8 cellular contexts compared by ENCODE assay signal in genomic region chr1:229556551-229556950, GRCh38. TPM values are rescaled to one million over a fixed set of nuclear protein-coding genes. Genes with fewer than 3 reads are reported as not detected.
DNase-seq lines count a peak whose midpoint lies in the region; ATAC-seq and TF ChIP-seq lines count a peak whose summit lies in the region.

No MANE protein-coding gene starts in this region.

- no peaks in the 10 kb centered on the region for H3K27me3 ChIP-seq in CD4-positive, CD25-positive, alpha-beta regulatory T cell (ENCODE audit: control insufficient read depth, insufficient read depth, low read length)
- H3K27me3 ChIP-seq in IMR-90 (ENCODE audit: control insufficient read depth, insufficient read depth, low read length) (no peaks in the 10 kb centered on the region), sigmoid colon (no peaks in the 10 kb centered on the region)
- no peaks in the 10 kb centered on the region for H3K27me3 ChIP-seq in naive thymus-derived CD4-positive, alpha-beta T cell (ENCODE audit: control insufficient read depth in 2 of 2, insufficient read depth in 2 of 2, low read length in 2 of 2)

- H4K8ac ChIP-seq in IMR-90 (ENCODE audit: low read depth in 2 of 2, low read length in 2 of 2): no peak overlapping the region

- peak overlapping the region; percentile 56; the same call in 1 of the 2 replicates for H3K14ac ChIP-seq in IMR-90 (replicated peaks; ENCODE audit: low read depth, low read length)

- intact Hi-C loops in IMR-90 (cut with micrococcal nuclease): no loop called here
- intact Hi-C loops in activated T-helper 1 cell treated with anti-CD3 and anti-CD28 coated beads, Interleukin-12 subunit alpha, Interleukin-12 subunit beta, Interleukin-2, Interleukin-4 antibody, amounts not matched to agents 30 ng/mL and 10 ng/mL and 1 ng/mL, durations not matched to agents 14 hours and 24 hours and 36 hours (cut with micrococcal nuclease): loop anchor here (5.0 kb wide), 4 partner anchors 299 to 1086 kb away; partner anchors contain the start of gene COG2
- intact Hi-C loops in naive thymus-derived CD4-positive, alpha-beta T cell (cut with micrococcal nuclease): loop anchor here in 1 of 2 donors (5.0 kb wide), 1 partner anchor 511 kb away; the partner anchor contains the start of gene GALNT2
- intact Hi-C loops in sigmoid colon (cut with DNase I): no loop called here

- no peak for TF ChIP-seq CTCF in IMR-90 (conservative IDR thresholded peaks at IDR 0.05; ENCODE audit: low read depth, low read length)
- no peak for TF ChIP-seq CTCF in sigmoid colon (IDR thresholded peaks at IDR 0.05)

- H3K9me3 ChIP-seq in CD4-positive, CD25-positive, alpha-beta regulatory T cell (ENCODE audit: control insufficient read depth in 2 of 2, low read length in 2 of 2): no peaks in the 10 kb centered on the region
- H3K9me3 ChIP-seq in IMR-90 (ENCODE audit: control insufficient read depth, insufficient read depth, low read length) (no peaks in the 10 kb centered on the region), sigmoid colon (no peaks in the 10 kb centered on the region)
- no peaks in the 10 kb centered on the region for H3K9me3 ChIP-seq in naive thymus-derived CD4-positive, alpha-beta T cell (ENCODE audit: control insufficient read depth in 2 of 3, low read length in 3 of 3)

- H3K27me3 Mint-ChIP-seq in CD4-positive, CD25-positive, alpha-beta regulatory T cell: no peaks in the 10 kb centered on the region
- H3K27me3 Mint-ChIP-seq in activated T-helper 1 cell treated with anti-CD3 and anti-CD28 coated beads, Interleukin-12 subunit alpha, Interleukin-12 subunit beta, Interleukin-2, Interleukin-4 antibody, amounts not matched to agents 30 ng/mL and 10 ng/mL and 1 ng/mL, durations not matched to agents 14 hours and 24 hours and 36 hours (ENCODE audit: insufficient read depth): no peaks in the 10 kb centered on the region
- H3K27me3 Mint-ChIP-seq in naive thymus-derived CD4-positive, alpha-beta T cell: no peaks in the 10 kb centered on the region

- H4K91ac ChIP-seq in IMR-90 (ENCODE audit: insufficient read depth, low read depth, low read length): no peak overlapping the region

- no peaks in the 10 kb centered on the region for H3K9me3 Mint-ChIP-seq in CD4-positive, CD25-positive, alpha-beta regulatory T cell
- no peaks in the 10 kb centered on the region for H3K9me3 Mint-ChIP-seq in activated T-helper 1 cell treated with anti-CD3 and anti-CD28 coated beads, Interleukin-12 subunit alpha, Interleukin-12 subunit beta, Interleukin-2, Interleukin-4 antibody, amounts not matched to agents 30 ng/mL and 10 ng/mL and 1 ng/mL, durations not matched to agents 14 hours and 24 hours and 36 hours
- no peaks in the 10 kb centered on the region for H3K9me3 Mint-ChIP-seq in naive thymus-derived CD4-positive, alpha-beta T cell

- H3K4me1 Mint-ChIP-seq in CD4-positive, CD25-positive, alpha-beta regulatory T cell: peaks cover 15 to 63% (median 40%) of the 10 kb centered on the region in 4 donors
- peaks cover 60% of the 10 kb centered on the region for H3K4me1 Mint-ChIP-seq in activated T-helper 1 cell treated with anti-CD3 and anti-CD28 coated beads, Interleukin-12 subunit alpha, Interleukin-12 subunit beta, Interleukin-2, Interleukin-4 antibody, amounts not matched to agents 30 ng/mL and 10 ng/mL and 1 ng/mL, durations not matched to agents 14 hours and 24 hours and 36 hours (ENCODE audit: low read depth)
- peaks cover 44 to 66% (median 60%) of the 10 kb centered on the region in 7 donors for H3K4me1 Mint-ChIP-seq in naive thymus-derived CD4-positive, alpha-beta T cell

- H2AK5ac ChIP-seq in IMR-90 (ENCODE audit: low read depth, low read length): peak overlapping the region; percentile 77

- no CpG with 5 or more reads among the region's 7 CpGs for WGBS in IMR-90 (ENCODE audit: extremely low coverage in 2 of 2, insufficient read length in 1 of 2), 2 experiments
- WGBS in sigmoid colon, 2 donors: 69 to 81% methylated on average over 7 of the region's 7 CpGs

- no peak overlapping the region for H3K9ac ChIP-seq in IMR-90 (ENCODE audit: low read depth, low read length)

- peaks cover 22 to 47% of the 10 kb centered on the region in 2 experiments for H3K79me1 ChIP-seq in IMR-90 (ENCODE audit: low read depth in 1 of 2, low read length in 2 of 2)

- no peak overlapping the region for H4K5ac ChIP-seq in IMR-90 (ENCODE audit: low read depth, low read length)

- TF ChIP-seq RAD21 in IMR-90 (IDR thresholded peaks at IDR 0.05; ENCODE audit: low read length): no peak

- POLR2A ChIA-PET in IMR-90 (lab: Charles Lee; ENCODE audit: unreplicated experiment): interaction anchor here (0.6 kb wide), 1 partner anchor 1377 kb away, joined by 4 read pairs; no protein-coding TSS in a partner anchor
- POLR2A ChIA-PET in naive thymus-derived CD4-positive, alpha-beta T cell (lab: Charles Lee): interaction anchor here (0.6 to 1.3 kb wide), 3 partner anchors 48 to 542 kb away, joined by 3 to 4 read pairs (median 3); no protein-coding TSS in a partner anchor

- H3K56ac ChIP-seq in IMR-90 (ENCODE audit: extremely low read depth, insufficient read depth, low read length): no peak overlapping the region

- no peak overlapping the region for H2BK20ac ChIP-seq in IMR-90 (ENCODE audit: low read depth, low read length)

- no peak overlapping the region for H3K27ac ChIP-seq in CD4-positive, CD25-positive, alpha-beta regulatory T cell (ENCODE audit: insufficient read depth, low read length, poor library complexity, severe bottlenecking)
- H3K27ac ChIP-seq in IMR-90 (ENCODE audit: insufficient read depth, low read length) (no peak overlapping the region), sigmoid colon (peak overlapping the region in 1 of 4 donors; percentile 92)
- no peak overlapping the region for H3K27ac ChIP-seq in naive thymus-derived CD4-positive, alpha-beta T cell (ENCODE audit: low read depth, low read length)

- peak overlapping the region; percentile 90 to 99 (median 92) for H3K4me3 Mint-ChIP-seq in CD4-positive, CD25-positive, alpha-beta regulatory T cell
- H3K4me3 Mint-ChIP-seq in activated T-helper 1 cell treated with anti-CD3 and anti-CD28 coated beads, Interleukin-12 subunit alpha, Interleukin-12 subunit beta, Interleukin-2, Interleukin-4 antibody, amounts not matched to agents 30 ng/mL and 10 ng/mL and 1 ng/mL, durations not matched to agents 14 hours and 24 hours and 36 hours: peak overlapping the region; percentile 89
- H3K4me3 Mint-ChIP-seq in naive thymus-derived CD4-positive, alpha-beta T cell: peak overlapping the region; percentile 83 to 92 (median 88)

- in situ Hi-C loops in IMR-90 (cut with MboI; ENCODE audit: low sequenced_read_pairs): loop anchor here (5.0 kb wide), 1 partner anchor 71 kb away; the partner anchor contains the start of genes TAF5L and URB2

- H3K4ac ChIP-seq in IMR-90 (ENCODE audit: low read depth, low read length): no peak overlapping the region; the same call in 1 of the 2 replicates

- peaks cover 35% of the 10 kb centered on the region for H3K4me1 ChIP-seq in CD4-positive, CD25-positive, alpha-beta regulatory T cell (ENCODE audit: control insufficient read depth, insufficient read depth, low read length, poor library complexity, severe bottlenecking)
- peaks cover 11% of the 10 kb centered on the region for H3K4me1 ChIP-seq in IMR-90 (ENCODE audit: control insufficient read depth, insufficient read depth, low read length)
- H3K4me1 ChIP-seq in naive thymus-derived CD4-positive, alpha-beta T cell (ENCODE audit: control insufficient read depth in 2 of 2, insufficient read depth in 2 of 2, low read length in 2 of 2): peaks cover 15 to 16% of the 10 kb centered on the region in 2 donors
- H3K4me1 ChIP-seq in sigmoid colon: peaks cover 0 to 59% (median 41%) of the 10 kb centered on the region in 4 donors

- peaks cover 10% of the 10 kb centered on the region; the same call in 1 of the 2 replicates for H4K20me1 ChIP-seq in IMR-90 (ENCODE audit: insufficient read depth, low read length)

- peak overlapping the region; percentile 90 for H3K4me3 ChIP-seq in CD4-positive, CD25-positive, alpha-beta regulatory T cell (ENCODE audit: low read depth, low read length)
- H3K4me3 ChIP-seq in IMR-90 (ENCODE audit: insufficient read depth, low read depth, low read length): no peak overlapping the region
- no peak overlapping the region for H3K4me3 ChIP-seq in naive thymus-derived CD4-positive, alpha-beta T cell (ENCODE audit: low read length)
- no peak overlapping the region for H3K4me3 ChIP-seq in sigmoid colon

- H3K27ac Mint-ChIP-seq in CD4-positive, CD25-positive, alpha-beta regulatory T cell: peak overlapping the region; percentile 94
- H3K27ac Mint-ChIP-seq in activated T-helper 1 cell treated with anti-CD3 and anti-CD28 coated beads, Interleukin-12 subunit alpha, Interleukin-12 subunit beta, Interleukin-2, Interleukin-4 antibody, amounts not matched to agents 30 ng/mL and 10 ng/mL and 1 ng/mL, durations not matched to agents 14 hours and 24 hours and 36 hours: peak overlapping the region; percentile 83
- peak overlapping the region in 8 of 9 donors; percentile 64 to 91 (median 78) for H3K27ac Mint-ChIP-seq in naive thymus-derived CD4-positive, alpha-beta T cell

- dilution Hi-C loops in IMR-90 (cut with HindIII; ENCODE audit: low sequenced_read_pairs, unreplicated experiment): no loop called here

- BruUV-seq in IMR-90 (replicated peaks; lab: Mats Ljungman, UMichigan): no TSS peak

- peaks cover 5% of the 10 kb centered on the region; the same call in 1 of the 2 replicates for H3K9me1 ChIP-seq in IMR-90 (ENCODE audit: insufficient read depth, low read length)

- no peak overlapping the region for H2AK9ac ChIP-seq in IMR-90 (replicated peaks; ENCODE audit: low read depth, low read length, poor library complexity)

- ATAC-seq in CD4-positive, CD25-positive, alpha-beta regulatory T cell (ENCODE audit: low read depth in 2 of 2): no peak
- ATAC-seq in IMR-90 (ENCODE audit: low read depth): no peak
- no peak for ATAC-seq in naive thymus-derived CD4-positive, alpha-beta T cell

- no peak overlapping the region for H3K18ac ChIP-seq in IMR-90 (ENCODE audit: low read depth, low read length)

- 0 out of 2 replicates have a peak overlapping the region, but pooled peaks have one; percentile 10 for H3K4me2 ChIP-seq in IMR-90 (ENCODE audit: low read depth, low read length)

- no peak for TF ChIP-seq EP300 in sigmoid colon (IDR thresholded peaks at IDR 0.05)

- no peak overlapping the region for H2BK15ac ChIP-seq in IMR-90 (ENCODE audit: low read depth, low read length)

- no peak overlapping the region for H2AFZ ChIP-seq in IMR-90 (replicated peaks; ENCODE audit: low read length, poor library complexity)

- H3K36me3 Mint-ChIP-seq in CD4-positive, CD25-positive, alpha-beta regulatory T cell: no peaks in the 10 kb centered on the region
- H3K36me3 Mint-ChIP-seq in activated T-helper 1 cell treated with anti-CD3 and anti-CD28 coated beads, Interleukin-12 subunit alpha, Interleukin-12 subunit beta, Interleukin-2, Interleukin-4 antibody, amounts not matched to agents 30 ng/mL and 10 ng/mL and 1 ng/mL, durations not matched to agents 14 hours and 24 hours and 36 hours (ENCODE audit: low read depth): peaks cover 11% of the 10 kb centered on the region
- peaks cover 0 to 4% (median 0%) of the 10 kb centered on the region in 5 donors for H3K36me3 Mint-ChIP-seq in naive thymus-derived CD4-positive, alpha-beta T cell

- TF ChIP-seq POLR2A in IMR-90 (IDR thresholded peaks at IDR 0.05; ENCODE audit: low read depth, low read length) (no peak), sigmoid colon (IDR thresholded peaks at IDR 0.05) (no peak)

- CTCF ChIA-PET in IMR-90 (lab: Yijun Ruan, JAX): interaction anchor here (0.6 kb wide), 1 partner anchor 10 kb away, joined by 3 read pairs; no protein-coding TSS in a partner anchor
- CTCF ChIA-PET in naive thymus-derived CD4-positive, alpha-beta T cell (lab: Charles Lee): interaction anchor here (0.8 kb wide), 1 partner anchor 300 kb away, joined by 3 read pairs; no protein-coding TSS in a partner anchor

- H3K36me3 ChIP-seq in CD4-positive, CD25-positive, alpha-beta regulatory T cell (ENCODE audit: control insufficient read depth, insufficient read depth, low read length): no peaks in the 10 kb centered on the region
- H3K36me3 ChIP-seq in IMR-90 (ENCODE audit: control insufficient read depth, insufficient read depth, low read length) (no peaks in the 10 kb centered on the region), sigmoid colon (no peaks in the 10 kb centered on the region)
- no peaks in the 10 kb centered on the region for H3K36me3 ChIP-seq in naive thymus-derived CD4-positive, alpha-beta T cell (ENCODE audit: control insufficient read depth in 2 of 3, insufficient read depth in 3 of 3, low read length in 3 of 3)

- H3K23ac ChIP-seq in IMR-90 (ENCODE audit: low read depth, low read length): peak overlapping the region; percentile 59

- H2BK5ac ChIP-seq in IMR-90 (ENCODE audit: low read depth, low read length, poor library complexity, severe bottlenecking): no peak overlapping the region

- DNase-seq in CD4-positive, CD25-positive, alpha-beta regulatory T cell: peak in 1 of 3 donors; percentile 20
- no peak for DNase-seq in IMR-90
- no peak for DNase-seq in activated T-helper 1 cell treated with anti-CD3 and anti-CD28 coated beads, Interleukin-12 subunit alpha, Interleukin-12 subunit beta, Interleukin-2, Interleukin-4 antibody, amounts not matched to agents 30 ng/mL and 10 ng/mL and 1 ng/mL, durations not matched to agents 14 hours and 24 hours and 36 hours (ENCODE audit: low spot score)
- no peak for DNase-seq in naive thymus-derived CD4-positive, alpha-beta T cell
- DNase-seq in ecto neural progenitor cell (ENCODE audit: low spot score): no peak
- DNase-seq in sigmoid colon: no peak
- no peak for DNase-seq in dedifferentiated amniotic fluid mesenchymal stem cell (ENCODE audit: extremely low spot score)
- DNase-seq in NCI-H2029 (lab: John Stamatoyannopoulos, UW): no peak

- no peak overlapping the region for H2BK120ac ChIP-seq in IMR-90 (ENCODE audit: low read depth, low read length)

RNA-seq across cellular contexts. Expression of gene ABCB10, which starts 2.0 kb away (rescaled TPM):
- total RNA-seq in CD4-positive, CD25-positive, alpha-beta regulatory T cell: 17.1 TPM
- 10 to 100 TPM; 10.5 to 20.0 (median 16.2) TPM for polyA plus RNA-seq in CD4-positive, CD25-positive, alpha-beta regulatory T cell
- total RNA-seq in IMR-90 (2012; rRNA removed) (10.9 and 13.3 TPM in 2 replicates), sigmoid colon (10 to 100 TPM; 12.1 to 19.4 (median 16.5) TPM)
- polyA plus RNA-seq in IMR-90 (2012; rRNA removed) (5.9 and 6.5 TPM in 2 replicates), sigmoid colon (1 to 10 TPM; 4.4 to 9.6 (median 5.4) TPM)
- polyA plus RNA-seq in IMR-90 (2012; cell fraction: cytosol; rRNA removed): 2.0 and 2.4 TPM in 2 replicates
- polyA plus RNA-seq in IMR-90 (2012; cell fraction: nucleus; rRNA removed; ENCODE audit: low replicate concordance): 2.4 and 5.4 TPM in 2 replicates
- total RNA-seq in activated T-helper 1 cell treated with anti-CD3 and anti-CD28 coated beads, Interleukin-12 subunit alpha, Interleukin-12 subunit beta, Interleukin-2, Interleukin-4 antibody, amounts not matched to agents 30 ng/mL and 10 ng/mL and 1 ng/mL, durations not matched to agents 14 hours and 24 hours and 36 hours: 46.2 and 47.0 TPM in 2 replicates
- 10 to 100 TPM; 14.1 to 31.9 (median 18.4) TPM for total RNA-seq in naive thymus-derived CD4-positive, alpha-beta T cell
- 1 to 10 TPM; 6.4 to 6.8 TPM for polyA plus RNA-seq in naive thymus-derived CD4-positive, alpha-beta T cell

RNA-seq across cellular contexts. Expression of gene NUP133, which starts 48.4 kb away (rescaled TPM):
- 33.1 TPM for total RNA-seq in CD4-positive, CD25-positive, alpha-beta regulatory T cell
- 10 to 100 TPM; 12.2 to 20.9 (median 15.5) TPM for polyA plus RNA-seq in CD4-positive, CD25-positive, alpha-beta regulatory T cell
- total RNA-seq in IMR-90 (2012; rRNA removed) (30.5 and 33.1 TPM in 2 replicates), sigmoid colon (10 to 100 TPM; 23.7 to 31.7 (median 27.6) TPM)
- polyA plus RNA-seq in IMR-90 (2012; rRNA removed) (13.4 and 14.1 TPM in 2 replicates), sigmoid colon (10 to 100 TPM in 1 of 3 donors, 1 to 10 TPM in 2; 4.8 to 12.9 (median 6.9) TPM)
- 5.1 and 6.9 TPM in 2 replicates for polyA plus RNA-seq in IMR-90 (2012; cell fraction: cytosol; rRNA removed)
- 7.2 and 14.1 TPM in 2 replicates for polyA plus RNA-seq in IMR-90 (2012; cell fraction: nucleus; rRNA removed; ENCODE audit: low replicate concordance)
- 47.9 and 49.1 TPM in 2 replicates for total RNA-seq in activated T-helper 1 cell treated with anti-CD3 and anti-CD28 coated beads, Interleukin-12 subunit alpha, Interleukin-12 subunit beta, Interleukin-2, Interleukin-4 antibody, amounts not matched to agents 30 ng/mL and 10 ng/mL and 1 ng/mL, durations not matched to agents 14 hours and 24 hours and 36 hours
- total RNA-seq in naive thymus-derived CD4-positive, alpha-beta T cell: 10 to 100 TPM; 24.3 to 45.8 (median 40.4) TPM
- polyA plus RNA-seq in naive thymus-derived CD4-positive, alpha-beta T cell: 10 to 100 TPM; 19.4 to 19.7 TPM
